12 cellular contexts compared by ENCODE assay signal in genomic region chr2:229446316-229446715, GRCh38.
A peak's percentile ranks its signal among the peaks of the same experiment; 100 is the strongest.
DNase-seq lines count a peak whose midpoint lies in the region; ATAC-seq and TF ChIP-seq lines count a peak whose summit lies in the region.
"Had no signal": no experiment of that assay in that cellular context is flagged by ENCODE, and none has a peak within 500 bp of the region (broad histone marks: within the 10 kb centered on the region; RNA-seq: fewer than 3 reads in every experiment).

No MANE protein-coding gene starts in this region.

- H3K4me3 ChIP-seq in coronary artery (peak overlapping the region; percentile 43), SJCRH30 (no peak overlapping the region)

- no peak overlapping the region for H2BK120ac ChIP-seq in H9 (ENCODE audit: low read depth, low read length, poor library complexity, severe bottlenecking)

- no peak overlapping the region for H2AFZ ChIP-seq in H9 (ENCODE audit: low read length)

- no peak overlapping the region for H2BK5ac ChIP-seq in H9 (ENCODE audit: insufficient read length, low read length)

- H3K23ac ChIP-seq in H9 (ENCODE audit: insufficient read length, low read depth, low read length): no peak overlapping the region

- H3K9me3 ChIP-seq in H9 (ENCODE audit: control insufficient read depth, low read depth, low read length) (no peaks in the 10 kb centered on the region), SJCRH30 (replicated peaks) (no peaks in the 10 kb centered on the region)

- peak overlapping the region in 1 of 3 experiments; percentile 31; a peak in 1 of 7 replicates for H3K27ac Mint-ChIP-seq in H9
- H3K27ac Mint-ChIP-seq: activated CD8-positive, alpha-beta T cell treated with anti-CD3 and anti-CD28 coated beads for 36 hours; activated T-helper 17 cell treated with anti-CD3 and anti-CD28 coated beads, Interleukin-2, amount 50 U/mL, for 72 hours had no signal

- H3K27me3 ChIP-seq in H9 (ENCODE audit: insufficient read depth, low read length) (no peaks in the 10 kb centered on the region), SJCRH30 (peaks cover 7% of the 10 kb centered on the region; the same call in 1 of the 2 replicates)
- H3K27me3 ChIP-seq: foreskin keratinocyte had no signal

- no CpG with 5 or more reads among the region's 6 CpGs for WGBS in H9 (ENCODE audit: extremely low coverage, insufficient read length, low lambda C conversion rate)

- no peak overlapping the region for H3K18ac ChIP-seq in H9 (ENCODE audit: insufficient read length, low read depth, low read length)

- H3K79me1 ChIP-seq in H9 (ENCODE audit: insufficient read depth, low read depth, low read length, poor library complexity, severe bottlenecking): no peaks in the 10 kb centered on the region

- no peak for DNase-seq in H9
- DNase-seq in coronary artery (ENCODE audit: low spot score): no peak
- peak; percentile 29 for DNase-seq in midbrain (lab: John Stamatoyannopoulos, UW)
- peak in 14 of 49 donors; percentile 9 to 63 (median 18) for DNase-seq in substantia nigra (lab: John Stamatoyannopoulos, UW)
- no peak for DNase-seq in SJCRH30
- DNase-seq in NCI-H1048 (lab: John Stamatoyannopoulos, UW): no peak
- no peak for DNase-seq in CD1c-positive myeloid dendritic cell (ENCODE audit: extremely low spot score)
- DNase-seq: activated CD8-positive, alpha-beta T cell treated with anti-CD3 and anti-CD28 coated beads for 36 hours; effector CD4-positive, alpha-beta T cell; foreskin keratinocyte had no signal

- H3K4me3 Mint-ChIP-seq in H9: no peak overlapping the region
- H3K4me3 Mint-ChIP-seq: activated CD8-positive, alpha-beta T cell treated with anti-CD3 and anti-CD28 coated beads for 36 hours; activated T-helper 17 cell treated with anti-CD3 and anti-CD28 coated beads, Interleukin-2, amount 50 U/mL, for 72 hours had no signal

- no peak overlapping the region for H2BK20ac ChIP-seq in H9 (ENCODE audit: low read depth, low read length, poor library complexity, severe bottlenecking)

- peak overlapping the region; percentile 17 for H4K5ac ChIP-seq in H9 (ENCODE audit: insufficient read length, low read depth, low read length)

- no peaks in the 10 kb centered on the region for H3K36me3 Mint-ChIP-seq in H9 (ENCODE audit: insufficient read depth in 1 of 3, low read depth in 3 of 3)

- H3K4ac ChIP-seq in H9 (ENCODE audit: low read depth, low read length): no peak overlapping the region

- no peak overlapping the region for H3K9ac ChIP-seq in H9 (ENCODE audit: extremely low read depth, insufficient read length, low read length)

- no peak overlapping the region for H3K14ac ChIP-seq in H9 (ENCODE audit: insufficient read depth, low read length)

- H3K27ac ChIP-seq in H9 (ENCODE audit: insufficient read length, low read depth, low read length) (no peak overlapping the region), coronary artery (peak overlapping the region; percentile 91), substantia nigra (ENCODE audit: low read depth, low read length, poor library complexity, severe bottlenecking) (peak overlapping the region; percentile 91), SJCRH30 (no peak overlapping the region)

- H4K20me1 ChIP-seq in H9 (ENCODE audit: control insufficient read depth, insufficient read depth, insufficient read length): no peaks in the 10 kb centered on the region

- H3K56ac ChIP-seq in H9 (ENCODE audit: insufficient read length, low read depth, low read length): no peak overlapping the region

- no peak overlapping the region for H2BK15ac ChIP-seq in H9 (ENCODE audit: low read depth, low read length)

- H3K4me2 ChIP-seq in H9 (ENCODE audit: insufficient read depth, insufficient read length, low read length): no peak overlapping the region

- no peaks in the 10 kb centered on the region for H3K27me3 Mint-ChIP-seq in H9 (ENCODE audit: low read depth)

- no peaks in the 10 kb centered on the region for H3K4me1 ChIP-seq in H9 (ENCODE audit: insufficient read depth, low read length)
- no peaks in the 10 kb centered on the region for H3K4me1 ChIP-seq in SJCRH30

- peaks cover 0 to 8% of the 10 kb centered on the region in 2 experiments; a peak in 2 of 4 replicates for H3K4me1 Mint-ChIP-seq in H9
- H3K4me1 Mint-ChIP-seq: activated T-helper 17 cell treated with anti-CD3 and anti-CD28 coated beads, Interleukin-2, amount 50 U/mL, for 72 hours had no signal

- H2BK12ac ChIP-seq in H9 (ENCODE audit: insufficient read length, low read depth, low read length): no peak overlapping the region

- no peak overlapping the region for H4K8ac ChIP-seq in H9 (replicated peaks; ENCODE audit: insufficient read length, low read depth, low read length)

- no peaks in the 10 kb centered on the region for H3K36me3 ChIP-seq in SJCRH30

- H2AK5ac ChIP-seq in H9 (ENCODE audit: insufficient read length, low read length): no peak overlapping the region

- ATAC-seq in GM21619 (IDR thresholded peaks at IDR 0.05; ENCODE audit: unreplicated experiment): no peak
- ATAC-seq: activated CD8-positive, alpha-beta T cell treated with anti-CD3 and anti-CD28 coated beads for 36 hours; activated T-helper 17 cell treated with anti-CD3 and anti-CD28 coated beads, Interleukin-2, amount 50 U/mL, for 72 hours; foreskin keratinocyte had no signal

- TF ChIP-seq CTCF in H9 (conservative IDR thresholded peaks at IDR 0.05) (no peak), coronary artery (IDR thresholded peaks at IDR 0.05) (no peak)

- no peaks in the 10 kb centered on the region for H3K79me2 ChIP-seq in H9 (ENCODE audit: insufficient read depth, low read length)

- no peak overlapping the region for H3T11ph ChIP-seq in H9 (ENCODE audit: low read length)

- peaks cover 0 to 2% of the 10 kb centered on the region in 2 experiments; a peak in 1 of 5 replicates for H3K9me3 Mint-ChIP-seq in H9
- H3K9me3 Mint-ChIP-seq: activated CD8-positive, alpha-beta T cell treated with anti-CD3 and anti-CD28 coated beads for 36 hours; activated T-helper 17 cell treated with anti-CD3 and anti-CD28 coated beads, Interleukin-2, amount 50 U/mL, for 72 hours had no signal

- no peak overlapping the region for H4K91ac ChIP-seq in H9 (ENCODE audit: insufficient read length, low read depth, low read length)

- peaks cover 4% of the 10 kb centered on the region for H3K23me2 ChIP-seq in H9 (ENCODE audit: insufficient read length, low read depth, low read length, poor library complexity, severe bottlenecking)

Comparison
In these comparisons a context has a peak if more than half of its experiments do, and no peak if none do; other contexts are left out.
1. H3K27ac ChIP-seq: peak in coronary artery (2 of 2) and substantia nigra (single experiment); none in H9 (single experiment) and SJCRH30 (single experiment).